Comparison of ENCODE assay signal across 19 cellular contexts in genomic region chr17:68389041-68389440, GRCh38.
"Had no signal": no experiment of that assay in that cellular context is flagged by ENCODE, and none has a peak within 500 bp of the region (broad histone marks: within the 10 kb centered on the region; RNA-seq: fewer than 3 reads in every experiment).

No MANE protein-coding gene starts in this region.

- DNase-seq: activated CD4-positive, CD25-positive, alpha-beta regulatory T cell treated with anti-CD3 and anti-CD28 coated beads, Interleukin-2, amount 50 U/mL, for 72 hours; activated effector memory CD4-positive, alpha-beta T cell treated with Interleukin-2 at 50 U/mL for 16 hours; activated naive CD4-positive, alpha-beta T cell treated with anti-CD3 and anti-CD28 coated beads, Interleukin-2, amount 10 ng/mL, durations not matched to agents 7 days and 5 days; activated T-cell treated with anti-CD3 and anti-CD28 coated beads, Interleukin-2, amount 50 U/mL, for 72 hours; effector CD4-positive, alpha-beta T cell; erythroblast; foreskin fibroblast; heart right ventricle; naive thymus-derived CD8-positive, alpha-beta T cell; spleen; stimulated activated CD4-positive, alpha-beta T cell treated with anti-CD3 and anti-CD28 coated beads, Interleukin-4, amount 100 ng/mL, for 1 hour; stimulated activated naive CD4-positive, alpha-beta T cell treated with Interleukin-2 at 50 U/mL for 16 hours; upper lobe of right lung; WERI-Rb-1 had no signal

- H3K4me1 ChIP-seq: neural progenitor cell had no signal

- H3K27me3 ChIP-seq: heart right ventricle, neural progenitor cell, spleen, upper lobe of right lung had no signal

- H2AFZ ChIP-seq: neural progenitor cell had no signal

- H3K9ac ChIP-seq: neural progenitor cell had no signal

- H3K36me3 ChIP-seq: heart right ventricle, neural progenitor cell, spleen, thoracic aorta, upper lobe of right lung, WERI-Rb-1 had no signal

- H3K27ac ChIP-seq: heart right ventricle, neural progenitor cell, spleen, thoracic aorta, upper lobe of right lung, WERI-Rb-1 had no signal

- H3K4me3 ChIP-seq: heart right ventricle, lung, neural progenitor cell, spleen, thoracic aorta, upper lobe of right lung had no signal

- H3K9me3 ChIP-seq: heart right ventricle, thoracic aorta, upper lobe of right lung had no signal

- H3K4me2 ChIP-seq: neural progenitor cell had no signal

- FAIRE-seq: keratinocyte, TTC549 had no signal

- ATAC-seq: activated T-cell treated with anti-CD3 and anti-CD28 coated beads, Interleukin-2, amount 50 U/mL, for 72 hours; heart right ventricle; naive thymus-derived CD8-positive, alpha-beta T cell; upper lobe of right lung had no signal
